1 cellular context compared by ENCODE assay signal in genomic region chr16:69330286-69331109, GRCh38.
A peak's percentile ranks its signal among the peaks of the same experiment; 100 is the strongest.
TF ChIP-seq lines count a peak whose summit lies in the region.

Gene PDF, minus strand, starts transcription at chr16:69330588. Its CDS starts 18 bp downstream, at chr16:69330570.

TF ChIP-seq in HepG2, 621 proteins besides CTCF, POLR2A, EP300 and RAD21 (continued from another document and continues in another):
- no peak for TF ChIP-seq ZNF343 (CRISPR knock-in tag; IDR thresholded peaks at IDR 0.05)
- TF ChIP-seq, protein P1, sequence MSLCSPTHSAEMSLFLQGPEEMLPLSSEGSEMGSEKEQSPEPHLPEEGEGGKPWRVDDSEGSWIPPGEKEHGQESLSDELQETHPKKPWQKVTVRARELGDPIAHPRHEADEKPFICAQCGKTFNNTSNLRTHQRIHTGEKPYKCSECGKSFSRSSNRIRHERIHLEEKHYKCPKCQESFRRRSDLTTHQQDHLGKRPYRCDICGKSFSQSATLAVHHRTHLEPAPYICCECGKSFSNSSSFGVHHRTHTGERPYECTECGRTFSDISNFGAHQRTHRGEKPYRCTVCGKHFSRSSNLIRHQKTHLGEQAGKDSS (CRISPR knock-in tag; IDR thresholded peaks at IDR 0.05; ENCODE audit: borderline replicate concordance, low read depth): peak; percentile 64; the same call in 1 of the 2 replicates
- 0 out of 2 replicates have a peak, but pooled peaks have one; percentile 64 for TF ChIP-seq KLF9 (CRISPR knock-in tag; IDR thresholded peaks at IDR 0.05; ENCODE audit: low read depth)
- TF ChIP-seq MIER3 (CRISPR knock-in tag; IDR thresholded peaks at IDR 0.05; ENCODE audit: borderline replicate concordance): 0 out of 2 replicates have a peak, but pooled peaks have one; percentile 37
- TF ChIP-seq ZNF678 (CRISPR knock-in tag; IDR thresholded peaks at IDR 0.05): no peak
- TF ChIP-seq TMF1 (CRISPR knock-in tag; IDR thresholded peaks at IDR 0.05; ENCODE audit: low read depth): peak; percentile 73; the same call in 1 of the 2 replicates
- peak; percentile 72 for TF ChIP-seq ZNF263 (CRISPR knock-in tag; IDR thresholded peaks at IDR 0.05)
- no peak for TF ChIP-seq ZNF512B (CRISPR knock-in tag; IDR thresholded peaks at IDR 0.05; ENCODE audit: borderline replicate concordance)
- no peak for TF ChIP-seq EZH2 (conservative IDR thresholded peaks at IDR 0.05; ENCODE audit: low read depth, low read length)
- TF ChIP-seq, protein P2, sequence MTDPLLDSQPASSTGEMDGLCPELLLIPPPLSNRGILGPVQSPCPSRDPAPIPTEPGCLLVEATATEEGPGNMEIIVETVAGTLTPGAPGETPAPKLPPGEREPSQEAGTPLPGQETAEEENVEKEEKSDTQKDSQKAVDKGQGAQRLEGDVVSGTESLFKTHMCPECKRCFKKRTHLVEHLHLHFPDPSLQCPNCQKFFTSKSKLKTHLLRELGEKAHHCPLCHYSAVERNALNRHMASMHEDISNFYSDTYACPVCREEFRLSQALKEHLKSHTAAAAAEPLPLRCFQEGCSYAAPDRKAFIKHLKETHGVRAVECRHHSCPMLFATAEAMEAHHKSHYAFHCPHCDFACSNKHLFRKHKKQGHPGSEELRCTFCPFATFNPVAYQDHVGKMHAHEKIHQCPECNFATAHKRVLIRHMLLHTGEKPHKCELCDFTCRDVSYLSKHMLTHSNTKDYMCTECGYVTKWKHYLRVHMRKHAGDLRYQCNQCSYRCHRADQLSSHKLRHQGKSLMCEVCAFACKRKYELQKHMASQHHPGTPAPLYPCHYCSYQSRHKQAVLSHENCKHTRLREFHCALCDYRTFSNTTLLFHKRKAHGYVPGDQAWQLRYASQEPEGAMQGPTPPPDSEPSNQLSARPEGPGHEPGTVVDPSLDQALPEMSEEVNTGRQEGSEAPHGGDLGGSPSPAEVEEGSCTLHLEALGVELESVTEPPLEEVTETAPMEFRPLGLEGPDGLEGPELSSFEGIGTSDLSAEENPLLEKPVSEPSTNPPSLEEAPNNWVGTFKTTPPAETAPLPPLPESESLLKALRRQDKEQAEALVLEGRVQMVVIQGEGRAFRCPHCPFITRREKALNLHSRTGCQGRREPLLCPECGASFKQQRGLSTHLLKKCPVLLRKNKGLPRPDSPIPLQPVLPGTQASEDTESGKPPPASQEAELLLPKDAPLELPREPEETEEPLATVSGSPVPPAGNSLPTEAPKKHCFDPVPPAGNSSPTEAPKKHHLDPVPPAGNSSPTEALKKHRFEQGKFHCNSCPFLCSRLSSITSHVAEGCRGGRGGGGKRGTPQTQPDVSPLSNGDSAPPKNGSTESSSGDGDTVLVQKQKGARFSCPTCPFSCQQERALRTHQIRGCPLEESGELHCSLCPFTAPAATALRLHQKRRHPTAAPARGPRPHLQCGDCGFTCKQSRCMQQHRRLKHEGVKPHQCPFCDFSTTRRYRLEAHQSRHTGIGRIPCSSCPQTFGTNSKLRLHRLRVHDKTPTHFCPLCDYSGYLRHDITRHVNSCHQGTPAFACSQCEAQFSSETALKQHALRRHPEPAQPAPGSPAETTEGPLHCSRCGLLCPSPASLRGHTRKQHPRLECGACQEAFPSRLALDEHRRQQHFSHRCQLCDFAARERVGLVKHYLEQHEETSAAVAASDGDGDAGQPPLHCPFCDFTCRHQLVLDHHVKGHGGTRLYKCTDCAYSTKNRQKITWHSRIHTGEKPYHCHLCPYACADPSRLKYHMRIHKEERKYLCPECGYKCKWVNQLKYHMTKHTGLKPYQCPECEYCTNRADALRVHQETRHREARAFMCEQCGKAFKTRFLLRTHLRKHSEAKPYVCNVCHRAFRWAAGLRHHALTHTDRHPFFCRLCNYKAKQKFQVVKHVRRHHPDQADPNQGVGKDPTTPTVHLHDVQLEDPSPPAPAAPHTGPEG (CRISPR knock-in tag; IDR thresholded peaks at IDR 0.05): 0 out of 2 replicates have a peak, but pooled peaks have one; percentile 68
- 0 out of 2 replicates have a peak, but pooled peaks have one; percentile 57 for TF ChIP-seq SNAI1 (CRISPR knock-in tag; IDR thresholded peaks at IDR 0.05; ENCODE audit: borderline replicate concordance)
- TF ChIP-seq RARA (CRISPR knock-in tag; IDR thresholded peaks at IDR 0.05): peak; percentile 43
- no peak for TF ChIP-seq DPF2 (CRISPR knock-in tag; IDR thresholded peaks at IDR 0.05; ENCODE audit: borderline replicate concordance, low read depth)
- peak; percentile 7; the same call in 1 of the 2 replicates for TF ChIP-seq RELA (CRISPR knock-in tag; IDR thresholded peaks at IDR 0.05)
- TF ChIP-seq REL (CRISPR knock-in tag; conservative IDR thresholded peaks at IDR 0.05): peak; percentile 89; the same call in 1 of the 2 replicates
- TF ChIP-seq, protein P3, sequence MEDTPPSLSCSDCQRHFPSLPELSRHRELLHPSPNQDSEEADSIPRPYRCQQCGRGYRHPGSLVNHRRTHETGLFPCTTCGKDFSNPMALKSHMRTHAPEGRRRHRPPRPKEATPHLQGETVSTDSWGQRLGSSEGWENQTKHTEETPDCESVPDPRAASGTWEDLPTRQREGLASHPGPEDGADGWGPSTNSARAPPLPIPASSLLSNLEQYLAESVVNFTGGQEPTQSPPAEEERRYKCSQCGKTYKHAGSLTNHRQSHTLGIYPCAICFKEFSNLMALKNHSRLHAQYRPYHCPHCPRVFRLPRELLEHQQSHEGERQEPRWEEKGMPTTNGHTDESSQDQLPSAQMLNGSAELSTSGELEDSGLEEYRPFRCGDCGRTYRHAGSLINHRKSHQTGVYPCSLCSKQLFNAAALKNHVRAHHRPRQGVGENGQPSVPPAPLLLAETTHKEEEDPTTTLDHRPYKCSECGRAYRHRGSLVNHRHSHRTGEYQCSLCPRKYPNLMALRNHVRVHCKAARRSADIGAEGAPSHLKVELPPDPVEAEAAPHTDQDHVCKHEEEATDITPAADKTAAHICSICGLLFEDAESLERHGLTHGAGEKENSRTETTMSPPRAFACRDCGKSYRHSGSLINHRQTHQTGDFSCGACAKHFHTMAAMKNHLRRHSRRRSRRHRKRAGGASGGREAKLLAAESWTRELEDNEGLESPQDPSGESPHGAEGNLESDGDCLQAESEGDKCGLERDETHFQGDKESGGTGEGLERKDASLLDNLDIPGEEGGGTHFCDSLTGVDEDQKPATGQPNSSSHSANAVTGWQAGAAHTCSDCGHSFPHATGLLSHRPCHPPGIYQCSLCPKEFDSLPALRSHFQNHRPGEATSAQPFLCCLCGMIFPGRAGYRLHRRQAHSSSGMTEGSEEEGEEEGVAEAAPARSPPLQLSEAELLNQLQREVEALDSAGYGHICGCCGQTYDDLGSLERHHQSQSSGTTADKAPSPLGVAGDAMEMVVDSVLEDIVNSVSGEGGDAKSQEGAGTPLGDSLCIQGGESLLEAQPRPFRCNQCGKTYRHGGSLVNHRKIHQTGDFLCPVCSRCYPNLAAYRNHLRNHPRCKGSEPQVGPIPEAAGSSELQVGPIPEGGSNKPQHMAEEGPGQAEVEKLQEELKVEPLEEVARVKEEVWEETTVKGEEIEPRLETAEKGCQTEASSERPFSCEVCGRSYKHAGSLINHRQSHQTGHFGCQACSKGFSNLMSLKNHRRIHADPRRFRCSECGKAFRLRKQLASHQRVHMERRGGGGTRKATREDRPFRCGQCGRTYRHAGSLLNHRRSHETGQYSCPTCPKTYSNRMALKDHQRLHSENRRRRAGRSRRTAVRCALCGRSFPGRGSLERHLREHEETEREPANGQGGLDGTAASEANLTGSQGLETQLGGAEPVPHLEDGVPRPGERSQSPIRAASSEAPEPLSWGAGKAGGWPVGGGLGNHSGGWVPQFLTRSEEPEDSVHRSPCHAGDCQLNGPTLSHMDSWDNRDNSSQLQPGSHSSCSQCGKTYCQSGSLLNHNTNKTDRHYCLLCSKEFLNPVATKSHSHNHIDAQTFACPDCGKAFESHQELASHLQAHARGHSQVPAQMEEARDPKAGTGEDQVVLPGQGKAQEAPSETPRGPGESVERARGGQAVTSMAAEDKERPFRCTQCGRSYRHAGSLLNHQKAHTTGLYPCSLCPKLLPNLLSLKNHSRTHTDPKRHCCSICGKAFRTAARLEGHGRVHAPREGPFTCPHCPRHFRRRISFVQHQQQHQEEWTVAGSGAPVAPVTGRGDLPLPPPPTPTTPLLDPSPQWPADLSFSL (CRISPR knock-in tag; IDR thresholded peaks at IDR 0.05): no peak
- no peak for TF ChIP-seq FOXK2 (IDR thresholded peaks at IDR 0.05)
- TF ChIP-seq RXRA (CRISPR knock-in tag; IDR thresholded peaks at IDR 0.05): peak; percentile 80
- TF ChIP-seq, protein P4, sequence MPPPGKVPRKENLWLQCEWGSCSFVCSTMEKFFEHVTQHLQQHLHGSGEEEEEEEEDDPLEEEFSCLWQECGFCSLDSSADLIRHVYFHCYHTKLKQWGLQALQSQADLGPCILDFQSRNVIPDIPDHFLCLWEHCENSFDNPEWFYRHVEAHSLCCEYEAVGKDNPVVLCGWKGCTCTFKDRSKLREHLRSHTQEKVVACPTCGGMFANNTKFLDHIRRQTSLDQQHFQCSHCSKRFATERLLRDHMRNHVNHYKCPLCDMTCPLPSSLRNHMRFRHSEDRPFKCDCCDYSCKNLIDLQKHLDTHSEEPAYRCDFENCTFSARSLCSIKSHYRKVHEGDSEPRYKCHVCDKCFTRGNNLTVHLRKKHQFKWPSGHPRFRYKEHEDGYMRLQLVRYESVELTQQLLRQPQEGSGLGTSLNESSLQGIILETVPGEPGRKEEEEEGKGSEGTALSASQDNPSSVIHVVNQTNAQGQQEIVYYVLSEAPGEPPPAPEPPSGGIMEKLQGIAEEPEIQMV (CRISPR knock-in tag; IDR thresholded peaks at IDR 0.05; ENCODE audit: low read depth): peak; percentile 25; the same call in 1 of the 2 replicates
- no peak for TF ChIP-seq SRY (CRISPR knock-in tag; IDR thresholded peaks at IDR 0.05)
- peak; percentile 89 for TF ChIP-seq ZNF766 (CRISPR knock-in tag; IDR thresholded peaks at IDR 0.05; ENCODE audit: borderline replicate concordance)
- peak; percentile 82; the same call in 1 of the 2 replicates for TF ChIP-seq ZNF605 (CRISPR knock-in tag; IDR thresholded peaks at IDR 0.05)
- TF ChIP-seq, protein P5, sequence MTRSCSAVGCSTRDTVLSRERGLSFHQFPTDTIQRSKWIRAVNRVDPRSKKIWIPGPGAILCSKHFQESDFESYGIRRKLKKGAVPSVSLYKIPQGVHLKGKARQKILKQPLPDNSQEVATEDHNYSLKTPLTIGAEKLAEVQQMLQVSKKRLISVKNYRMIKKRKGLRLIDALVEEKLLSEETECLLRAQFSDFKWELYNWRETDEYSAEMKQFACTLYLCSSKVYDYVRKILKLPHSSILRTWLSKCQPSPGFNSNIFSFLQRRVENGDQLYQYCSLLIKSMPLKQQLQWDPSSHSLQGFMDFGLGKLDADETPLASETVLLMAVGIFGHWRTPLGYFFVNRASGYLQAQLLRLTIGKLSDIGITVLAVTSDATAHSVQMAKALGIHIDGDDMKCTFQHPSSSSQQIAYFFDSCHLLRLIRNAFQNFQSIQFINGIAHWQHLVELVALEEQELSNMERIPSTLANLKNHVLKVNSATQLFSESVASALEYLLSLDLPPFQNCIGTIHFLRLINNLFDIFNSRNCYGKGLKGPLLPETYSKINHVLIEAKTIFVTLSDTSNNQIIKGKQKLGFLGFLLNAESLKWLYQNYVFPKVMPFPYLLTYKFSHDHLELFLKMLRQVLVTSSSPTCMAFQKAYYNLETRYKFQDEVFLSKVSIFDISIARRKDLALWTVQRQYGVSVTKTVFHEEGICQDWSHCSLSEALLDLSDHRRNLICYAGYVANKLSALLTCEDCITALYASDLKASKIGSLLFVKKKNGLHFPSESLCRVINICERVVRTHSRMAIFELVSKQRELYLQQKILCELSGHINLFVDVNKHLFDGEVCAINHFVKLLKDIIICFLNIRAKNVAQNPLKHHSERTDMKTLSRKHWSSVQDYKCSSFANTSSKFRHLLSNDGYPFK (CRISPR knock-in tag; IDR thresholded peaks at IDR 0.05; ENCODE audit: borderline replicate concordance): peak; percentile 86; the same call in 1 of the 2 replicates
- TF ChIP-seq ZNF513 (CRISPR knock-in tag; conservative IDR thresholded peaks at IDR 0.05): peak; percentile 89; the same call in 1 of the 2 replicates
- TF ChIP-seq ZNF839 (CRISPR knock-in tag; IDR thresholded peaks at IDR 0.05; ENCODE audit: borderline replicate concordance): peak; percentile 98; the same call in 1 of the 2 replicates
- peak; percentile 84; the same call in 1 of the 2 replicates for TF ChIP-seq ZNF543 (CRISPR knock-in tag; IDR thresholded peaks at IDR 0.05)
- TF ChIP-seq GABPB1 (CRISPR knock-in tag; IDR thresholded peaks at IDR 0.05): peak; percentile 94
- TF ChIP-seq AHR (CRISPR knock-in tag; IDR thresholded peaks at IDR 0.05): peak; percentile 76; the same call in 1 of the 2 replicates
- no peak for TF ChIP-seq CC2D1A (CRISPR knock-in tag; IDR thresholded peaks at IDR 0.05)
